Comparison of ENCODE assay signal across 16 cellular contexts in genomic region chr3:122510878-122511481, GRCh38. TPM values are rescaled to one million over a fixed set of nuclear protein-coding genes. Genes with fewer than 3 reads are reported as not detected.
DNase-seq lines count a peak whose midpoint lies in the region; ATAC-seq, FAIRE-seq and TF ChIP-seq lines count a peak whose summit lies in the region.
"Had no signal": no experiment of that assay in that cellular context is flagged by ENCODE, and none has a peak within 500 bp of the region (broad histone marks: within the 10 kb centered on the region; RNA-seq: fewer than 3 reads in every experiment).

No MANE protein-coding gene starts in this region.

- peaks cover 26% of the 10 kb centered on the region for H3K4me1 ChIP-seq in ACC112 (ENCODE audit: control insufficient read depth, insufficient read depth, low read length, unreplicated experiment)
- peaks cover 12 to 18% of the 10 kb centered on the region in 2 experiments; a peak in 4 of 5 replicates for H3K4me1 ChIP-seq in K562 (replicated peaks in 1 of 2; ENCODE audit: control insufficient read depth in 2 of 2, insufficient read depth in 2 of 2, low read length in 2 of 2)
- H3K4me1 ChIP-seq in lung (ENCODE audit: control insufficient read depth in 2 of 2, insufficient read depth in 2 of 2, low read length in 2 of 2): peaks cover 3 to 16% of the 10 kb centered on the region in 2 donors

- H3K9me1 ChIP-seq in K562 (ENCODE audit: control insufficient read depth, insufficient read depth, low read length): no peaks in the 10 kb centered on the region

- WGBS in K562 (ENCODE audit: insufficient coverage, low coverage, missing lambda C conversion rate): 34% methylated on average over 8 of the region's 8 CpGs
- WGBS in lung, 2 donors: 74 to 75% methylated on average over 8 of the region's 8 CpGs
- WGBS in lower leg skin, 2 donors: 90 to 91% methylated on average over 8 of the region's 8 CpGs

- no TSS peak for BruUV-seq in K562 (replicated peaks; lab: Mats Ljungman, UMichigan)

- H3K36me3 ChIP-seq in ACC112 (ENCODE audit: insufficient read depth, low read length): no peaks in the 10 kb centered on the region
- no peaks in the 10 kb centered on the region for H3K36me3 ChIP-seq in K562 (ENCODE audit: control insufficient read depth, insufficient read depth, low read length)
- H3K36me3 ChIP-seq in lung (ENCODE audit: control insufficient read depth in 2 of 2, insufficient read depth in 2 of 2, low read length in 2 of 2): no peaks in the 10 kb centered on the region

- no peak for DNase-seq in GM12891 (ENCODE audit: insufficient read length, low spot score)
- DNase-seq in K562 (ENCODE audit: extremely low read depth in 1 of 4, low spot score in 3 of 4): peak in 1 of 4 experiments; percentile 38
- DNase-seq in lung (ENCODE audit: low spot score): peak; percentile 35
- no peak for DNase-seq in HT-29 (ENCODE audit: low spot score)
- DNase-seq in left cardiac atrium: no peak
- no peak for DNase-seq in lower leg skin (ENCODE audit: low spot score in 2 of 2)
- DNase-seq in NCI-H345 (lab: John Stamatoyannopoulos, UW): no peak
- DNase-seq: activated B cell treated with CpG ODN at 0.5 μM for 24 hours, anterior cingulate cortex, H7, NCI-H1092, NCI-H2171, retina had no signal

- POLR2A ChIA-PET in K562 (lab: Yijun Ruan, JAX): interaction anchor here (0.7 kb wide), 2 partner anchors 570 to 678 kb away, joined by 3 read pairs; no protein-coding TSS in a partner anchor

- H3K9me3 ChIP-seq in K562 (replicated peaks; ENCODE audit: control insufficient read depth, insufficient read depth, low read depth, low read length): no peaks in the 10 kb centered on the region
- no peaks in the 10 kb centered on the region for H3K9me3 ChIP-seq in lung (ENCODE audit: control insufficient read depth in 2 of 2, insufficient read depth in 1 of 2, low read length in 1 of 2)

- H3K9ac ChIP-seq in K562 (ENCODE audit: insufficient read depth in 1 of 2, low read depth in 2 of 2, low read length in 2 of 2): peak overlapping the region; percentile 23 to 70; a peak in 3 of 4 replicates

- H3K4me3 ChIP-seq in ACC112 (ENCODE audit: low read depth, low read length): peak overlapping the region; percentile 9
- no peak overlapping the region for H3K4me3 ChIP-seq in K562
- no peak overlapping the region for H3K4me3 ChIP-seq in lung
- no peak overlapping the region for H3K4me3 ChIP-seq in lower leg skin (ENCODE audit: low read depth, poor library complexity, severe bottlenecking)

- H3K27me3 ChIP-seq in ACC112 (ENCODE audit: insufficient read depth, low read length) (no peaks in the 10 kb centered on the region), K562 (ENCODE audit: control insufficient read depth in 2 of 2, insufficient read depth in 2 of 2, low read length in 2 of 2) (no peaks in the 10 kb centered on the region), lung (ENCODE audit: control insufficient read depth, insufficient read depth) (no peaks in the 10 kb centered on the region)

- in situ Hi-C loops in K562 (cut with MboI): no loop called here

- CTCF ChIA-PET in K562 (lab: Yijun Ruan, JAX; ENCODE audit: low intra/inter-chr PET ratio): no interaction called here

- TF ChIP-seq POLR2A in GM12891 (IDR thresholded peaks at IDR 0.05; ENCODE audit: low read depth, low read length) (no peak), K562 (conservative IDR thresholded peaks at IDR 0.05) (no peak), lower leg skin (IDR thresholded peaks at IDR 0.05) (no peak)

- no peak for TF ChIP-seq CTCF in K562 (IDR thresholded peaks at IDR 0.05 in 2 of 3, conservative IDR thresholded peaks at IDR 0.05 in 1 of 3; ENCODE audit: insufficient read depth in 2 of 3, low read depth in 1 of 3, low read length in 3 of 3)
- no peak for TF ChIP-seq CTCF in lung (IDR thresholded peaks at IDR 0.05; ENCODE audit: control extremely low read depth, extremely low read depth)
- TF ChIP-seq CTCF in lower leg skin (IDR thresholded peaks at IDR 0.05): no peak

- peaks cover 82% of the 10 kb centered on the region for H3K79me2 ChIP-seq in ACC112 (ENCODE audit: control insufficient read depth, insufficient read depth, low read length, unreplicated experiment)
- peaks cover 86% of the 10 kb centered on the region for H3K79me2 ChIP-seq in K562 (ENCODE audit: control insufficient read depth, insufficient read depth, low read length)

- TF ChIP-seq EP300 in K562 (IDR thresholded peaks at IDR 0.05; ENCODE audit: low read length): no peak

- intact Hi-C loops in K562 (cut with micrococcal nuclease) (no loop called here), left cardiac atrium (cut with DNase I) (no loop called here), lower leg skin (cut with DNase I; ENCODE audit: low total_unique reads) (no loop called here)

- H3K27ac ChIP-seq in ACC112 (ENCODE audit: low read depth, low read length) (no peak overlapping the region), K562 (ENCODE audit: extremely low read depth, low read depth, low read length) (peak overlapping the region; percentile 56; the same call in 2 of the 3 replicates), lung (ENCODE audit: low read depth in 1 of 2, low read length in 1 of 2) (no peak overlapping the region)

- peak overlapping the region; percentile 46 for H3K4me2 ChIP-seq in K562 (ENCODE audit: insufficient read depth, low read length)

- TF ChIP-seq RAD21 in K562 (CRISPR knock-in tag; conservative IDR thresholded peaks at IDR 0.05 in 1 of 2, IDR thresholded peaks at IDR 0.05 in 1 of 2): no peak

- ATAC-seq in K562: peak; percentile 9; the same call in 2 of the 3 replicates
- ATAC-seq in lung (ENCODE audit: insufficient read depth, low FRiP score): no peak
- ATAC-seq in left cardiac atrium: no peak

- H2AFZ ChIP-seq in ACC112 (ENCODE audit: low read length, unreplicated experiment) (no peak overlapping the region), K562 (ENCODE audit: low read depth, low read length) (no peak overlapping the region)

- FAIRE-seq in GM12891 (lab: Jason Lieb, UNC): peak; percentile 41
- peak; percentile 82 for FAIRE-seq in K562 (lab: Jason Lieb, UNC)
- FAIRE-seq: colon, endothelial cell of umbilical vein had no signal

- H4K20me1 ChIP-seq in K562 (replicated peaks; ENCODE audit: control insufficient read depth, insufficient read depth, low read length): peaks cover 9% of the 10 kb centered on the region; the same call in 1 of the 2 replicates

RNA-seq across cellular contexts. Expression of gene KPNA1, which starts 3.8 kb away (rescaled TPM):
- 15.7 TPM for polyA plus RNA-seq in GM12891 (2012; ENCODE audit: low read depth, missing spikeins)
- total RNA-seq in K562 (2011; cell fraction: chromatin; rRNA removed; ENCODE audit: low replicate concordance): 28.4 and 78.0 TPM in 2 replicates
- total RNA-seq in K562 (2011; cell fraction: nucleolus; rRNA removed): 11.2 and 15.4 TPM in 2 replicates
- total RNA-seq in K562 (2011; cell fraction: nucleoplasm; rRNA removed): 30.3 and 42.8 TPM in 2 replicates
- total RNA-seq in K562 (2014; rRNA removed): 21.9 and 27.5 TPM in 2 replicates
- total RNA-seq in K562 (2014; rRNA removed; fragmentation: Illumina TruSeq; extraction: Trizol): 40.9 and 47.3 TPM in 2 replicates
- total RNA-seq in K562 (2015; rRNA removed; fragmentation: Illumina TruSeq; extraction: Trizol): 26.7 and 33.5 TPM in 2 replicates
- total RNA-seq in K562 (2021): 51.4 and 53.8 TPM in 2 replicates
- 33.1 and 44.1 TPM in 2 replicates for polyA plus RNA-seq in K562 (2011; rRNA removed)
- 25.6 and 28.2 TPM in 2 replicates for polyA plus RNA-seq in K562 (2011; cell fraction: cytosol; rRNA removed)
- polyA plus RNA-seq in K562 (2011; cell fraction: nucleus; rRNA removed): 22.8 and 23.0 TPM in 2 replicates
- polyA plus RNA-seq in K562 (2012): 18.4 and 26.6 TPM in 2 replicates
- 47.0 and 51.9 TPM in 2 replicates for polyA plus RNA-seq in K562 (2014; fragmentation: Illumina TruSeq; extraction: Trizol)
- 10 to 100 TPM in 1 of 2 experiments, 1 to 10 TPM in 1; 9.3 to 11.7 TPM for polyA plus RNA-seq in K562 (2014; fragmentation: Nextera tagmentation; extraction: Ambion mirVana)
- polyA plus RNA-seq in K562 (2014; rRNA removed): 23.9 and 24.3 TPM in 2 replicates
- 52.4 and 53.3 TPM in 2 replicates for polyA minus RNA-seq in K562 (2011; rRNA and poly(A)+ RNA removed)
- 27.5 and 27.6 TPM in 2 replicates for polyA minus RNA-seq in K562 (2011; cell fraction: cytosol; rRNA and poly(A)+ RNA removed)
- 11.0 and 20.5 TPM in 2 replicates for polyA minus RNA-seq in K562 (2011; cell fraction: nucleus; rRNA and poly(A)+ RNA removed)
- 10 to 100 TPM; 38.7 to 55.2 TPM for total RNA-seq in lung
- polyA plus RNA-seq in lung: 10 to 100 TPM; 10.8 to 19.2 TPM
- total RNA-seq in HT-29 (2014; rRNA removed; shearing (Covaris generic)): 26.4 and 26.9 TPM in 2 replicates
- 10 to 100 TPM; 44.3 to 63.4 TPM for total RNA-seq in left cardiac atrium
- 10 to 100 TPM; 21.4 to 41.3 (median 27.6) TPM for total RNA-seq in lower leg skin

RNA-seq across cellular contexts. Expression of gene PARP9, which starts 53.1 kb away (rescaled TPM):
- 17.6 TPM for polyA plus RNA-seq in GM12891 (2012; ENCODE audit: low read depth, missing spikeins)
- total RNA-seq in K562 (2011; cell fraction: chromatin; rRNA removed; ENCODE audit: low replicate concordance): 2.4 and 4.9 TPM in 2 replicates
- 1.1 and 1.2 TPM in 2 replicates for total RNA-seq in K562 (2011; cell fraction: nucleolus; rRNA removed)
- total RNA-seq in K562 (2011; cell fraction: nucleoplasm; rRNA removed): 1.7 and 3.3 TPM in 2 replicates
- total RNA-seq in K562 (2014; rRNA removed) (2.7 and 2.8 TPM in 2 replicates), K562 (2014; rRNA removed; fragmentation: Illumina TruSeq; extraction: Trizol) (3.1 and 3.9 TPM in 2 replicates), K562 (2015; rRNA removed; fragmentation: Illumina TruSeq; extraction: Trizol) (3.8 TPM in 2 replicates), K562 (2021) (3.1 and 3.4 TPM in 2 replicates), lung (10 to 100 TPM; 31.7 to 48.1 TPM), left cardiac atrium (10 to 100 TPM; 16.8 to 27.0 TPM), lower leg skin (10 to 100 TPM in 1 of 4 donors, 1 to 10 TPM in 3; 4.9 to 10.1 (median 7.3) TPM)
- polyA plus RNA-seq in K562 (2011; rRNA removed) (1.5 and 3.9 TPM in 2 replicates), K562 (2014; fragmentation: Illumina TruSeq; extraction: Trizol) (4.4 and 4.8 TPM in 2 replicates), K562 (2014; fragmentation: Nextera tagmentation; extraction: Ambion mirVana) (1 to 10 TPM; 2.1 to 3.2 TPM), K562 (2014; rRNA removed) (3.5 and 3.8 TPM in 2 replicates), lung (10 to 100 TPM; 34.9 to 57.0 TPM)
- polyA plus RNA-seq in K562 (2011; cell fraction: cytosol; rRNA removed): 1.2 and 1.8 TPM in 2 replicates
- polyA plus RNA-seq in K562 (2011; cell fraction: nucleus; rRNA removed): 1.4 and 2.3 TPM in 2 replicates
- 2.9 and 4.9 TPM in 2 replicates for polyA plus RNA-seq in K562 (2012)
- 1.5 and 2.4 TPM in 2 replicates for polyA minus RNA-seq in K562 (2011; rRNA and poly(A)+ RNA removed)
- polyA minus RNA-seq in K562 (2011; cell fraction: cytosol; rRNA and poly(A)+ RNA removed): 0.46 and 0.76 TPM in 2 replicates
- 0.44 and 0.54 TPM in 2 replicates for polyA minus RNA-seq in K562 (2011; cell fraction: nucleus; rRNA and poly(A)+ RNA removed)
- 14.6 and 19.9 TPM in 2 replicates for total RNA-seq in HT-29 (2014; rRNA removed; shearing (Covaris generic))

RNA-seq across cellular contexts. Expression of gene DTX3L, which starts 53.2 kb away (rescaled TPM):
- polyA plus RNA-seq in GM12891 (2012; ENCODE audit: low read depth, missing spikeins): 7.3 TPM
- total RNA-seq in K562 (2011; cell fraction: chromatin; rRNA removed; ENCODE audit: low replicate concordance): 1.5 and 5.0 TPM in 2 replicates
- total RNA-seq in K562 (2011; cell fraction: nucleolus; rRNA removed): 1.2 TPM in 2 replicates
- 2.9 and 4.2 TPM in 2 replicates for total RNA-seq in K562 (2011; cell fraction: nucleoplasm; rRNA removed)
- 3.0 and 4.1 TPM in 2 replicates for total RNA-seq in K562 (2014; rRNA removed)
- total RNA-seq in K562 (2014; rRNA removed; fragmentation: Illumina TruSeq; extraction: Trizol): 6.0 and 7.0 TPM in 2 replicates
- total RNA-seq in K562 (2015; rRNA removed; fragmentation: Illumina TruSeq; extraction: Trizol): 6.0 and 6.5 TPM in 2 replicates
- total RNA-seq in K562 (2021): 6.2 and 6.6 TPM in 2 replicates
- 1.0 and 2.3 TPM in 2 replicates for polyA plus RNA-seq in K562 (2011; rRNA removed)
- 0.97 and 1.0 TPM in 2 replicates for polyA plus RNA-seq in K562 (2011; cell fraction: cytosol; rRNA removed)
- polyA plus RNA-seq in K562 (2011; cell fraction: nucleus; rRNA removed): 0.59 and 0.94 TPM in 2 replicates
- 3.8 and 6.1 TPM in 2 replicates for polyA plus RNA-seq in K562 (2012)
- 4.9 and 6.0 TPM in 2 replicates for polyA plus RNA-seq in K562 (2014; fragmentation: Illumina TruSeq; extraction: Trizol)
- polyA plus RNA-seq in K562 (2014; fragmentation: Nextera tagmentation; extraction: Ambion mirVana): 1 to 10 TPM; 2.3 to 2.5 TPM
- polyA plus RNA-seq in K562 (2014; rRNA removed): 3.0 and 3.4 TPM in 2 replicates
- 2.0 and 2.8 TPM in 2 replicates for polyA minus RNA-seq in K562 (2011; rRNA and poly(A)+ RNA removed)
- 1.9 and 2.5 TPM in 2 replicates for polyA minus RNA-seq in K562 (2011; cell fraction: cytosol; rRNA and poly(A)+ RNA removed)
- polyA minus RNA-seq in K562 (2011; cell fraction: nucleus; rRNA and poly(A)+ RNA removed): 0.54 and 0.56 TPM in 2 replicates
- 10 to 100 TPM; 39.0 to 52.0 TPM for total RNA-seq in lung
- 10 to 100 TPM; 18.7 to 22.3 TPM for polyA plus RNA-seq in lung
- total RNA-seq in HT-29 (2014; rRNA removed; shearing (Covaris generic)): 13.9 and 18.3 TPM in 2 replicates
- total RNA-seq in left cardiac atrium: 10 to 100 TPM; 13.6 to 25.0 TPM
- 10 to 100 TPM in 1 of 4 donors, 1 to 10 TPM in 3; 7.8 to 14.2 (median 9.4) TPM for total RNA-seq in lower leg skin
